In genomic region chr1:17039522-17039921, GRCh38 we compare ENCODE assay signal across 2 cellular contexts.
A peak's percentile ranks its signal among the peaks of the same experiment; 100 is the strongest.
TF ChIP-seq lines count a peak whose summit lies in the region.

No MANE protein-coding gene starts in this region.

TF ChIP-seq in IMR-90, 13 proteins besides CTCF, POLR2A, EP300 and RAD21:
- TF ChIP-seq CEBPB (IDR thresholded peaks at IDR 0.05; ENCODE audit: low read depth, low read length): peak; percentile 56
- TF ChIP-seq RCOR1 (IDR thresholded peaks at IDR 0.05; ENCODE audit: insufficient replicate concordance, low read length): no peak

TF ChIP-seq in K562, 482 proteins besides CTCF, POLR2A, EP300 and RAD21:
- peak; percentile 66 for TF ChIP-seq CEBPB (tag; IDR thresholded peaks at IDR 0.05)
- TF ChIP-seq CEBPG (CRISPR knock-in tag; IDR thresholded peaks at IDR 0.05): no peak
- peak in 1 of 2 experiments; percentile 80; a peak in 2 of 4 replicates for TF ChIP-seq CEBPG (tag; conservative IDR thresholded peaks at IDR 0.05 in 1 of 2, IDR thresholded peaks at IDR 0.05 in 1 of 2)
- TF ChIP-seq ZNF165 (CRISPR knock-in tag; IDR thresholded peaks at IDR 0.05; ENCODE audit: borderline replicate concordance): no peak
